ENCODE assay signal across 14 cellular contexts in genomic region chr9:120870206-120870605, GRCh38. TPM values are rescaled to one million over a fixed set of nuclear protein-coding genes. Genes with fewer than 3 reads are reported as not detected.
DNase-seq lines count a peak whose midpoint lies in the region; ATAC-seq and TF ChIP-seq lines count a peak whose summit lies in the region.
"Had no signal": no experiment of that assay in that cellular context is flagged by ENCODE, and none has a peak within 500 bp of the region (broad histone marks: within the 10 kb centered on the region; RNA-seq: fewer than 3 reads in every experiment).

No MANE protein-coding gene starts in this region.

- peak overlapping the region; percentile 95 for H3K27ac Mint-ChIP-seq in stimulated activated naive CD8-positive, alpha-beta T cell treated with anti-CD3 and anti-CD28 coated beads, Interleukin-15, Interleukin-2, amounts not matched to agents 100 ng/mL and 50 ng/mL, for 24 hours
- peak overlapping the region; percentile 97 for H3K27ac Mint-ChIP-seq in activated CD8-positive, alpha-beta T cell treated with anti-CD3 and anti-CD28 coated beads for 36 hours
- H3K27ac Mint-ChIP-seq in nephron = peak overlapping the region in 1 of 3 experiments; percentile 41

- peak overlapping the region; percentile 20 for H3K4me3 Mint-ChIP-seq in stimulated activated naive CD8-positive, alpha-beta T cell treated with anti-CD3 and anti-CD28 coated beads, Interleukin-15, Interleukin-2, amounts not matched to agents 100 ng/mL and 50 ng/mL, for 24 hours
- peak overlapping the region; percentile 81 for H3K4me3 Mint-ChIP-seq in activated CD8-positive, alpha-beta T cell treated with anti-CD3 and anti-CD28 coated beads for 36 hours
- peak overlapping the region in 2 of 3 experiments; percentile 35 to 40 for H3K4me3 Mint-ChIP-seq in nephron

- CTCF ChIA-PET in activated CD8-positive, alpha-beta T cell treated with anti-CD3 and anti-CD28 coated beads for 36 hours (lab: Charles Lee) = interaction anchor here (1.3 to 2.8 kb wide), 8 partner anchors 10 to 73 kb away, joined by 5 to 11 read pairs (median 8); no protein-coding TSS in a partner anchor

- peaks cover 87% of the 10 kb centered on the region for H3K36me3 Mint-ChIP-seq in stimulated activated naive CD8-positive, alpha-beta T cell treated with anti-CD3 and anti-CD28 coated beads, Interleukin-15, Interleukin-2, amounts not matched to agents 100 ng/mL and 50 ng/mL, for 24 hours (ENCODE audit: low read depth)
- H3K36me3 Mint-ChIP-seq in activated CD8-positive, alpha-beta T cell treated with anti-CD3 and anti-CD28 coated beads for 36 hours (ENCODE audit: low read depth) = peaks cover 85% of the 10 kb centered on the region
- H3K36me3 Mint-ChIP-seq in nephron (ENCODE audit: low read depth) = peaks cover 8% of the 10 kb centered on the region

- H3K9me3 Mint-ChIP-seq in stimulated activated naive CD8-positive, alpha-beta T cell treated with anti-CD3 and anti-CD28 coated beads, Interleukin-15, Interleukin-2, amounts not matched to agents 100 ng/mL and 50 ng/mL, for 24 hours = no peaks in the 10 kb centered on the region
- H3K9me3 Mint-ChIP-seq in activated CD8-positive, alpha-beta T cell treated with anti-CD3 and anti-CD28 coated beads for 36 hours = no peaks in the 10 kb centered on the region
- H3K9me3 Mint-ChIP-seq in nephron = no peaks in the 10 kb centered on the region

- intact Hi-C loops in activated CD8-positive, alpha-beta T cell treated with anti-CD3 and anti-CD28 coated beads for 36 hours (cut with micrococcal nuclease) = no loop called here

- no peak for DNase-seq in stimulated activated naive CD8-positive, alpha-beta T cell treated with anti-CD3 and anti-CD28 coated beads, Interleukin-15, Interleukin-2, amounts not matched to agents 100 U/mL and 50 U/mL, for 24 hours
- no peak for DNase-seq in activated CD8-positive, alpha-beta T cell treated with anti-CD3 and anti-CD28 coated beads for 36 hours
- DNase-seq in KG1 (lab: John Stamatoyannopoulos, UW) = no peak
- DNase-seq in NCI-H1048 (lab: John Stamatoyannopoulos, UW) = no peak
- DNase-seq in germinal center (ENCODE audit: low spot score) = no peak
- DNase-seq in stimulated activated CD4-positive, alpha-beta T cell treated with anti-CD3 and anti-CD28 coated beads, Interleukin-1b, Interleukin-23, amount 100 ng/mL, for 48 hours = no peak
- DNase-seq: dorsolateral prefrontal cortex; NCI-H1694 treated with DMSO at 0.1 percent for 48 hours; NCI-H526 treated with DMSO at 0.1 percent for 48 hours; Right ventricle myocardium superior; stimulated activated CD4-positive, alpha-beta T cell treated with anti-CD3 and anti-CD28 coated beads, Interleukin-12 subunit alpha, Interleukin-12 subunit beta, amount 100 ng/mL, for 4 hours had no signal

- POLR2A ChIA-PET in activated CD8-positive, alpha-beta T cell treated with anti-CD3 and anti-CD28 coated beads for 36 hours (lab: Charles Lee) = interaction anchor here (1.1 to 67.1 kb wide), 5 partner anchors 10 to 206 kb away, joined by 3 to 2439 read pairs (median 9); partner anchors contain the start of genes PSMD5 and TRAF1

- ATAC-seq in stimulated activated naive CD8-positive, alpha-beta T cell treated with anti-CD3 and anti-CD28 coated beads, Interleukin-15, Interleukin-2, amounts not matched to agents 100 U/mL and 50 U/mL, for 24 hours = no peak
- ATAC-seq in activated CD8-positive, alpha-beta T cell treated with anti-CD3 and anti-CD28 coated beads for 36 hours = no peak
- ATAC-seq: GM12878 had no signal

- TF ChIP-seq CTCF in activated CD8-positive, alpha-beta T cell treated with anti-CD3 and anti-CD28 coated beads for 36 hours (IDR thresholded peaks at IDR 0.05) = no peak
- no peak for TF ChIP-seq CTCF in nephron (IDR thresholded peaks at IDR 0.05; ENCODE audit: unreplicated experiment in 3 of 3)

- H3K27me3 Mint-ChIP-seq in stimulated activated naive CD8-positive, alpha-beta T cell treated with anti-CD3 and anti-CD28 coated beads, Interleukin-15, Interleukin-2, amounts not matched to agents 100 ng/mL and 50 ng/mL, for 24 hours = no peaks in the 10 kb centered on the region
- no peaks in the 10 kb centered on the region for H3K27me3 Mint-ChIP-seq in activated CD8-positive, alpha-beta T cell treated with anti-CD3 and anti-CD28 coated beads for 36 hours
- no peaks in the 10 kb centered on the region for H3K27me3 Mint-ChIP-seq in nephron (ENCODE audit: low read depth)

- peaks cover 63% of the 10 kb centered on the region for H3K4me1 Mint-ChIP-seq in stimulated activated naive CD8-positive, alpha-beta T cell treated with anti-CD3 and anti-CD28 coated beads, Interleukin-15, Interleukin-2, amounts not matched to agents 100 ng/mL and 50 ng/mL, for 24 hours (ENCODE audit: low read depth)
- peaks cover 59% of the 10 kb centered on the region for H3K4me1 Mint-ChIP-seq in activated CD8-positive, alpha-beta T cell treated with anti-CD3 and anti-CD28 coated beads for 36 hours (ENCODE audit: low read depth)
- H3K4me1 Mint-ChIP-seq in nephron = peaks cover 24% of the 10 kb centered on the region

RNA-seq across cellular contexts. Expression of gene PHF19, which starts 6.8 kb away (rescaled TPM):
- total RNA-seq in activated CD8-positive, alpha-beta T cell treated with anti-CD3 and anti-CD28 coated beads for 36 hours = 100 to 1,000 TPM; 210 to 216 TPM

RNA-seq across cellular contexts. Expression of gene PSMD5, which starts 27.5 kb away (rescaled TPM):
- 10 to 100 TPM; 52.3 to 55.3 TPM for total RNA-seq in activated CD8-positive, alpha-beta T cell treated with anti-CD3 and anti-CD28 coated beads for 36 hours

RNA-seq across cellular contexts. Expression of gene TRAF1, which starts 56.4 kb away (rescaled TPM):
- 100 to 1,000 TPM; 147 to 150 TPM for total RNA-seq in activated CD8-positive, alpha-beta T cell treated with anti-CD3 and anti-CD28 coated beads for 36 hours

Comparison
In these comparisons a context has a peak if more than half of its experiments do, and no peak if none do; other contexts are left out.
1. H3K4me3 Mint-ChIP-seq: peak in every context shown above with its lines; median percentile 81 in activated CD8-positive, alpha-beta T cell treated with anti-CD3 and anti-CD28 coated beads for 36 hours; 38 in nephron; 20 in stimulated activated naive CD8-positive, alpha-beta T cell treated with anti-CD3 and anti-CD28 coated beads, Interleukin-15, Interleukin-2, amounts not matched to agents 100 ng/mL and 50 ng/mL, for 24 hours.